In genomic region chr2:40420478-40420877, GRCh38 we compare ENCODE assay signal across 11 cellular contexts.
"Had no signal": no experiment of that assay in that cellular context is flagged by ENCODE, and none has a peak within 500 bp of the region (broad histone marks: within the 10 kb centered on the region; RNA-seq: fewer than 3 reads in every experiment).

No MANE protein-coding gene starts in this region.

- H3K9me3 Mint-ChIP-seq: activated naive CD8-positive, alpha-beta T cell treated with anti-CD3 and anti-CD28 coated beads for 36 hours; activated T-cell treated with anti-CD3 and anti-CD28 coated beads, Interleukin-2, amount 50 U/mL, for 24 hours had no signal

- H3K4me1 Mint-ChIP-seq: activated naive CD8-positive, alpha-beta T cell treated with anti-CD3 and anti-CD28 coated beads for 36 hours had no signal

- H3K4me3 ChIP-seq: SJSA1, skin epidermis had no signal

- H3K4me3 Mint-ChIP-seq: activated naive CD8-positive, alpha-beta T cell treated with anti-CD3 and anti-CD28 coated beads for 36 hours; activated T-cell treated with anti-CD3 and anti-CD28 coated beads, Interleukin-2, amount 50 U/mL, for 24 hours had no signal

- H3K27me3 ChIP-seq: SJSA1 had no signal

- H3K27me3 Mint-ChIP-seq: activated naive CD8-positive, alpha-beta T cell treated with anti-CD3 and anti-CD28 coated beads for 36 hours; activated T-cell treated with anti-CD3 and anti-CD28 coated beads, Interleukin-2, amount 50 U/mL, for 24 hours had no signal

- DNase-seq: activated CD4-positive, alpha-beta T cell treated with anti-CD3 and anti-CD28 coated beads, Interleukin-2, amount 50 U/mL, for 4 hours; activated gamma-delta T cell; activated naive CD8-positive, alpha-beta T cell treated with anti-CD3 and anti-CD28 coated beads for 36 hours; activated T-cell treated with anti-CD3 and anti-CD28 coated beads, Interleukin-2, amount 50 U/mL, for 24 hours; anterior cingulate cortex; caudate nucleus; effector memory CD4-positive, alpha-beta T cell; glutamatergic neuron had no signal

- H3K9me3 ChIP-seq: SJSA1 had no signal

- H3K27ac ChIP-seq: SJSA1, skin epidermis had no signal

- ATAC-seq: activated CD4-positive, CD25-positive, alpha-beta regulatory T cell treated with anti-CD3 and anti-CD28 coated beads, Interleukin-2, amount 50 U/mL, for 24 hours had no signal

- H3K36me3 Mint-ChIP-seq: activated naive CD8-positive, alpha-beta T cell treated with anti-CD3 and anti-CD28 coated beads for 36 hours had no signal

- H3K36me3 ChIP-seq: SJSA1 had no signal

- H3K27ac Mint-ChIP-seq: activated naive CD8-positive, alpha-beta T cell treated with anti-CD3 and anti-CD28 coated beads for 36 hours; activated T-cell treated with anti-CD3 and anti-CD28 coated beads, Interleukin-2, amount 50 U/mL, for 24 hours had no signal
